ENCODE assay signal across 1 cellular context in the genomic region with DNA sequence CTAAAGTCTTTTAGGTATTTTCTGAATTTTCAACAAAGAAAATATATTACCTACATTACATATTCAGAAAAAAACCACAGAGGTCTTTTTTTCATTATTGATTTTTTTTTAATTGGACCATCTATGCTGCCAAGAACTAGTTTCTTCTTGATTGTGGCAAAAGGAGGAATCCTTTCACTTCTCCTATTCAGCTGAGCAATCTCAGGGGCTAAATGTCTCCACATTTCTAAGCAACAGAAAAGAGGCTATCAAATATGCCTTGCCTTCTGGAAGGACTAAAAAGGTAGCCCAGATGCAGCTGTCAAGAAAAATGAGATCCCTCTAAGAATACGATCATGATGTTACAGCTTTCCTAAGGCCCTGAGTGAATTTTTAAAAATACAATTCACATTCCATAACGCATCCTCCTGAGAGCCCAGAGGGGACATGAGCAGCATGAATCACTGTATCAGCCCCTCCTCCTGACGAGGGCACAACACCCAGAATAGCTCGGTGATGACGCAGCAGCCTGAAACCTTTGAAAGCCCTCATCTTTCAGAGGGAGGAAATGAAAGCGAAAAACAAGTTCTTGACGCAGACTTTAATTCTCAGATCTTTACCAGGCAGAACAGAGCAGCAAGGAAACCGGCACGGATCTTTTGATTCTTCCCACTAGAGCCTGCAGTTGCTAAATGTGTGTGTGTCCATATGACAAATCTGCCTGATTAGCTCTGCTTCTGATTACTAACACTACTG.
A peak's percentile ranks its signal among the peaks of the same experiment; 100 is the strongest.
TF ChIP-seq lines count a peak whose summit lies in the region.

No MANE protein-coding gene starts in this region.

TF ChIP-seq in K562, 482 proteins besides CTCF, POLR2A, EP300 and RAD21 (continued from another document and continues in another):
- TF ChIP-seq, protein P1, sequence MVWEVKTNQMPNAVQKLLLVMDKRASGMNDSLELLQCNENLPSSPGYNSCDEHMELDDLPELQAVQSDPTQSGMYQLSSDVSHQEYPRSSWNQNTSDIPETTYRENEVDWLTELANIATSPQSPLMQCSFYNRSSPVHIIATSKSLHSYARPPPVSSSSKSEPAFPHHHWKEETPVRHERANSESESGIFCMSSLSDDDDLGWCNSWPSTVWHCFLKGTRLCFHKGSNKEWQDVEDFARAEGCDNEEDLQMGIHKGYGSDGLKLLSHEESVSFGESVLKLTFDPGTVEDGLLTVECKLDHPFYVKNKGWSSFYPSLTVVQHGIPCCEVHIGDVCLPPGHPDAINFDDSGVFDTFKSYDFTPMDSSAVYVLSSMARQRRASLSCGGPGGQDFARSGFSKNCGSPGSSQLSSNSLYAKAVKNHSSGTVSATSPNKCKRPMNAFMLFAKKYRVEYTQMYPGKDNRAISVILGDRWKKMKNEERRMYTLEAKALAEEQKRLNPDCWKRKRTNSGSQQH (CRISPR knock-in tag; IDR thresholded peaks at IDR 0.05): no peak
- TF ChIP-seq PHF21A (IDR thresholded peaks at IDR 0.05; ENCODE audit: borderline replicate concordance, low read depth) (no peak), ZFX (CRISPR knock-in tag; IDR thresholded peaks at IDR 0.05) (no peak), ZNF696 (CRISPR knock-in tag; conservative IDR thresholded peaks at IDR 0.05) (no peak), NFATC3 (IDR thresholded peaks at IDR 0.05) (no peak), FOXA3 (CRISPR knock-in tag; conservative IDR thresholded peaks at IDR 0.05 in 1 of 2, IDR thresholded peaks at IDR 0.05 in 1 of 2) (no peak), SMARCA5 (IDR thresholded peaks at IDR 0.05) (no peak), ZKSCAN8 (CRISPR knock-in tag; IDR thresholded peaks at IDR 0.05) (no peak), ILK (tag; IDR thresholded peaks at IDR 0.05; ENCODE audit: borderline replicate concordance, low read depth) (no peak), SPI1 (IDR thresholded peaks at IDR 0.05; ENCODE audit: borderline replicate concordance, low read depth, low read length) (no peak), FOXP4 (CRISPR knock-in tag; IDR thresholded peaks at IDR 0.05; ENCODE audit: borderline replicate concordance) (no peak), ZNF699 (CRISPR knock-in tag; IDR thresholded peaks at IDR 0.05; ENCODE audit: insufficient replicate concordance) (no peak), PBX2 (CRISPR knock-in tag; IDR thresholded peaks at IDR 0.05; ENCODE audit: low read depth) (no peak), PBX2 (tag; conservative IDR thresholded peaks at IDR 0.05; ENCODE audit: low read depth) (no peak; the same call in 1 of the 2 replicates), PTTG1 (tag; IDR thresholded peaks at IDR 0.05; ENCODE audit: low read depth) (no peak), RREB1 (CRISPR knock-in tag; IDR thresholded peaks at IDR 0.05) (0 out of 2 replicates have a peak, but pooled peaks have one; percentile 14), ETV5 (CRISPR knock-in tag; IDR thresholded peaks at IDR 0.05; ENCODE audit: low read depth) (no peak), KDM5B (IDR thresholded peaks at IDR 0.05; ENCODE audit: insufficient replicate concordance, low read depth, low read length) (no peak), ZC3H4 (CRISPR knock-in tag; IDR thresholded peaks at IDR 0.05; ENCODE audit: borderline replicate concordance) (no peak), NEUROD1 (IDR thresholded peaks at IDR 0.05; ENCODE audit: borderline replicate concordance, low read depth, low read length, partially characterized antibody) (no peak), ZSCAN29 (IDR thresholded peaks at IDR 0.05) (no peak), TAF7 (tag; IDR thresholded peaks at IDR 0.05) (no peak), SREBF1 (IDR thresholded peaks at IDR 0.05; ENCODE audit: borderline replicate concordance, low read depth, low read length) (no peak), ZNF57 (CRISPR knock-in tag; IDR thresholded peaks at IDR 0.05) (no peak), SOX6 (IDR thresholded peaks at IDR 0.05) (peak; percentile 41; the same call in 1 of the 2 replicates)
- TF ChIP-seq, protein P2, sequence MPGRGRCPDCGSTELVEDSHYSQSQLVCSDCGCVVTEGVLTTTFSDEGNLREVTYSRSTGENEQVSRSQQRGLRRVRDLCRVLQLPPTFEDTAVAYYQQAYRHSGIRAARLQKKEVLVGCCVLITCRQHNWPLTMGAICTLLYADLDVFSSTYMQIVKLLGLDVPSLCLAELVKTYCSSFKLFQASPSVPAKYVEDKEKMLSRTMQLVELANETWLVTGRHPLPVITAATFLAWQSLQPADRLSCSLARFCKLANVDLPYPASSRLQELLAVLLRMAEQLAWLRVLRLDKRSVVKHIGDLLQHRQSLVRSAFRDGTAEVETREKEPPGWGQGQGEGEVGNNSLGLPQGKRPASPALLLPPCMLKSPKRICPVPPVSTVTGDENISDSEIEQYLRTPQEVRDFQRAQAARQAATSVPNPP (IDR thresholded peaks at IDR 0.05; ENCODE audit: borderline replicate concordance, insufficient read depth, insufficient read length): no peak
- TF ChIP-seq, protein P3, sequence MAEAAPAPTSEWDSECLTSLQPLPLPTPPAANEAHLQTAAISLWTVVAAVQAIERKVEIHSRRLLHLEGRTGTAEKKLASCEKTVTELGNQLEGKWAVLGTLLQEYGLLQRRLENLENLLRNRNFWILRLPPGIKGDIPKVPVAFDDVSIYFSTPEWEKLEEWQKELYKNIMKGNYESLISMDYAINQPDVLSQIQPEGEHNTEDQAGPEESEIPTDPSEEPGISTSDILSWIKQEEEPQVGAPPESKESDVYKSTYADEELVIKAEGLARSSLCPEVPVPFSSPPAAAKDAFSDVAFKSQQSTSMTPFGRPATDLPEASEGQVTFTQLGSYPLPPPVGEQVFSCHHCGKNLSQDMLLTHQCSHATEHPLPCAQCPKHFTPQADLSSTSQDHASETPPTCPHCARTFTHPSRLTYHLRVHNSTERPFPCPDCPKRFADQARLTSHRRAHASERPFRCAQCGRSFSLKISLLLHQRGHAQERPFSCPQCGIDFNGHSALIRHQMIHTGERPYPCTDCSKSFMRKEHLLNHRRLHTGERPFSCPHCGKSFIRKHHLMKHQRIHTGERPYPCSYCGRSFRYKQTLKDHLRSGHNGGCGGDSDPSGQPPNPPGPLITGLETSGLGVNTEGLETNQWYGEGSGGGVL (CRISPR knock-in tag; IDR thresholded peaks at IDR 0.05): no peak
- TF ChIP-seq, protein P4, sequence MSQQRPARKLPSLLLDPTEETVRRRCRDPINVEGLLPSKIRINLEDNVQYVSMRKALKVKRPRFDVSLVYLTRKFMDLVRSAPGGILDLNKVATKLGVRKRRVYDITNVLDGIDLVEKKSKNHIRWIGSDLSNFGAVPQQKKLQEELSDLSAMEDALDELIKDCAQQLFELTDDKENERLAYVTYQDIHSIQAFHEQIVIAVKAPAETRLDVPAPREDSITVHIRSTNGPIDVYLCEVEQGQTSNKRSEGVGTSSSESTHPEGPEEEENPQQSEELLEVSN (IDR thresholded peaks at IDR 0.05; ENCODE audit: borderline replicate concordance in 1 of 2, extremely low read depth in 1 of 2, insufficient read depth in 1 of 2, insufficient read length in 1 of 2, low read depth in 1 of 2, low read length in 1 of 2, poor library complexity in 1 of 2, severe bottlenecking in 1 of 2): no peak
- TF ChIP-seq, protein P5, sequence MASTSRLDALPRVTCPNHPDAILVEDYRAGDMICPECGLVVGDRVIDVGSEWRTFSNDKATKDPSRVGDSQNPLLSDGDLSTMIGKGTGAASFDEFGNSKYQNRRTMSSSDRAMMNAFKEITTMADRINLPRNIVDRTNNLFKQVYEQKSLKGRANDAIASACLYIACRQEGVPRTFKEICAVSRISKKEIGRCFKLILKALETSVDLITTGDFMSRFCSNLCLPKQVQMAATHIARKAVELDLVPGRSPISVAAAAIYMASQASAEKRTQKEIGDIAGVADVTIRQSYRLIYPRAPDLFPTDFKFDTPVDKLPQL (IDR thresholded peaks at IDR 0.05; ENCODE audit: extremely low read depth, insufficient read length): no peak
- TF ChIP-seq, protein P6, sequence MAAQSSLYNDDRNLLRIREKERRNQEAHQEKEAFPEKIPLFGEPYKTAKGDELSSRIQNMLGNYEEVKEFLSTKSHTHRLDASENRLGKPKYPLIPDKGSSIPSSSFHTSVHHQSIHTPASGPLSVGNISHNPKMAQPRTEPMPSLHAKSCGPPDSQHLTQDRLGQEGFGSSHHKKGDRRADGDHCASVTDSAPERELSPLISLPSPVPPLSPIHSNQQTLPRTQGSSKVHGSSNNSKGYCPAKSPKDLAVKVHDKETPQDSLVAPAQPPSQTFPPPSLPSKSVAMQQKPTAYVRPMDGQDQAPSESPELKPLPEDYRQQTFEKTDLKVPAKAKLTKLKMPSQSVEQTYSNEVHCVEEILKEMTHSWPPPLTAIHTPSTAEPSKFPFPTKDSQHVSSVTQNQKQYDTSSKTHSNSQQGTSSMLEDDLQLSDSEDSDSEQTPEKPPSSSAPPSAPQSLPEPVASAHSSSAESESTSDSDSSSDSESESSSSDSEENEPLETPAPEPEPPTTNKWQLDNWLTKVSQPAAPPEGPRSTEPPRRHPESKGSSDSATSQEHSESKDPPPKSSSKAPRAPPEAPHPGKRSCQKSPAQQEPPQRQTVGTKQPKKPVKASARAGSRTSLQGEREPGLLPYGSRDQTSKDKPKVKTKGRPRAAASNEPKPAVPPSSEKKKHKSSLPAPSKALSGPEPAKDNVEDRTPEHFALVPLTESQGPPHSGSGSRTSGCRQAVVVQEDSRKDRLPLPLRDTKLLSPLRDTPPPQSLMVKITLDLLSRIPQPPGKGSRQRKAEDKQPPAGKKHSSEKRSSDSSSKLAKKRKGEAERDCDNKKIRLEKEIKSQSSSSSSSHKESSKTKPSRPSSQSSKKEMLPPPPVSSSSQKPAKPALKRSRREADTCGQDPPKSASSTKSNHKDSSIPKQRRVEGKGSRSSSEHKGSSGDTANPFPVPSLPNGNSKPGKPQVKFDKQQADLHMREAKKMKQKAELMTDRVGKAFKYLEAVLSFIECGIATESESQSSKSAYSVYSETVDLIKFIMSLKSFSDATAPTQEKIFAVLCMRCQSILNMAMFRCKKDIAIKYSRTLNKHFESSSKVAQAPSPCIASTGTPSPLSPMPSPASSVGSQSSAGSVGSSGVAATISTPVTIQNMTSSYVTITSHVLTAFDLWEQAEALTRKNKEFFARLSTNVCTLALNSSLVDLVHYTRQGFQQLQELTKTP (IDR thresholded peaks at IDR 0.05; ENCODE audit: low read depth in 1 of 2, partially characterized antibody in 2 of 2): no peak
